ENCODE assay signal across 2 cellular contexts in the genomic region with DNA sequence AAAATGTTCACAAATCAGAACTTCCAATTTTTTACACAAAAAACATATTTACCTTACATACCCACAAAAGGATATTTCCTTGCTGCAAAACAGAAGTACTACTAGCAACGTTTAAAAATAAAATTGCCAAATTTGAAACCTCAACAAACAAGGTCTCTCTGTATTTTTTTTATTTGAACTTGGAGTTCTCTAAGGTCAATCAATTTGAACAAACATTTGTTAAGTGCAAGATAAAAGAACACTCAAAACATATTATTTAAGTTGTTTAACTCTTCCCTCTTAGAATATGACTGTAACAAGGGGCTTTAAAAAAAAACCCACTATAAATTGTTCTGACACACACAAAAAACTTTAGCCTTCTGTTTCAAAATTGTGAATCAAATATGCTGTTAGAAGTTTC.
A peak's percentile ranks its signal among the peaks of the same experiment; 100 is the strongest.
TF ChIP-seq lines count a peak whose summit lies in the region.

No MANE protein-coding gene starts in this region.

TF ChIP-seq in liver, 16 proteins besides CTCF, POLR2A, EP300 and RAD21:
- no peak for TF ChIP-seq FOXA1 (IDR thresholded peaks at IDR 0.05)
- TF ChIP-seq ATF3 (IDR thresholded peaks at IDR 0.05), result no peak
- no peak for TF ChIP-seq NR2F2 (IDR thresholded peaks at IDR 0.05)
- no peak for TF ChIP-seq HNF4G (IDR thresholded peaks at IDR 0.05)
- TF ChIP-seq JUND (IDR thresholded peaks at IDR 0.05), result no peak
- TF ChIP-seq HNF4A (conservative IDR thresholded peaks at IDR 0.05), result peak in 1 of 2 donors; percentile 27
- TF ChIP-seq FOXA2 (IDR thresholded peaks at IDR 0.05), result no peak
- TF ChIP-seq EGR1 (IDR thresholded peaks at IDR 0.05; ENCODE audit: low read depth in 2 of 2), result no peak
- no peak for TF ChIP-seq MAX (IDR thresholded peaks at IDR 0.05)
- TF ChIP-seq RXRA (IDR thresholded peaks at IDR 0.05), result peak; percentile 39 to 58
- TF ChIP-seq SP1 (IDR thresholded peaks at IDR 0.05), result no peak
- TF ChIP-seq TAF1 (conservative IDR thresholded peaks at IDR 0.05), result no peak
- no peak for TF ChIP-seq GABPA (IDR thresholded peaks at IDR 0.05 in 1 of 2, conservative IDR thresholded peaks at IDR 0.05 in 1 of 2)
- no peak for TF ChIP-seq REST (IDR thresholded peaks at IDR 0.05)
- TF ChIP-seq, protein P1, sequence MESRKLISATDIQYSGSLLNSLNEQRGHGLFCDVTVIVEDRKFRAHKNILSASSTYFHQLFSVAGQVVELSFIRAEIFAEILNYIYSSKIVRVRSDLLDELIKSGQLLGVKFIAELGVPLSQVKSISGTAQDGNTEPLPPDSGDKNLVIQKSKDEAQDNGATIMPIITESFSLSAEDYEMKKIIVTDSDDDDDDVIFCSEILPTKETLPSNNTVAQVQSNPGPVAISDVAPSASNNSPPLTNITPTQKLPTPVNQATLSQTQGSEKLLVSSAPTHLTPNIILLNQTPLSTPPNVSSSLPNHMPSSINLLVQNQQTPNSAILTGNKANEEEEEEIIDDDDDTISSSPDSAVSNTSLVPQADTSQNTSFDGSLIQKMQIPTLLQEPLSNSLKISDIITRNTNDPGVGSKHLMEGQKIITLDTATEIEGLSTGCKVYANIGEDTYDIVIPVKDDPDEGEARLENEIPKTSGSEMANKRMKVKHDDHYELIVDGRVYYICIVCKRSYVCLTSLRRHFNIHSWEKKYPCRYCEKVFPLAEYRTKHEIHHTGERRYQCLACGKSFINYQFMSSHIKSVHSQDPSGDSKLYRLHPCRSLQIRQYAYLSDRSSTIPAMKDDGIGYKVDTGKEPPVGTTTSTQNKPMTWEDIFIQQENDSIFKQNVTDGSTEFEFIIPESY (IDR thresholded peaks at IDR 0.05), result no peak
- peak; percentile 9 for TF ChIP-seq YY1 (IDR thresholded peaks at IDR 0.05)

TF ChIP-seq in HepG2, 621 proteins besides CTCF, POLR2A, EP300 and RAD21:
- no peak for TF ChIP-seq YY1 (IDR thresholded peaks at IDR 0.05; ENCODE audit: insufficient read depth, insufficient replicate concordance, low read depth, low read length)
- TF ChIP-seq CEBPB (IDR thresholded peaks at IDR 0.05; ENCODE audit: borderline replicate concordance, low read depth, low read length), result no peak
- no peak for TF ChIP-seq TSC22D2 (CRISPR knock-in tag; IDR thresholded peaks at IDR 0.05; ENCODE audit: borderline replicate concordance)
- TF ChIP-seq ZNF501 (CRISPR knock-in tag; IDR thresholded peaks at IDR 0.05), result no peak
- no peak for TF ChIP-seq ZNF354B (CRISPR knock-in tag; IDR thresholded peaks at IDR 0.05)
- TF ChIP-seq, protein P2, sequence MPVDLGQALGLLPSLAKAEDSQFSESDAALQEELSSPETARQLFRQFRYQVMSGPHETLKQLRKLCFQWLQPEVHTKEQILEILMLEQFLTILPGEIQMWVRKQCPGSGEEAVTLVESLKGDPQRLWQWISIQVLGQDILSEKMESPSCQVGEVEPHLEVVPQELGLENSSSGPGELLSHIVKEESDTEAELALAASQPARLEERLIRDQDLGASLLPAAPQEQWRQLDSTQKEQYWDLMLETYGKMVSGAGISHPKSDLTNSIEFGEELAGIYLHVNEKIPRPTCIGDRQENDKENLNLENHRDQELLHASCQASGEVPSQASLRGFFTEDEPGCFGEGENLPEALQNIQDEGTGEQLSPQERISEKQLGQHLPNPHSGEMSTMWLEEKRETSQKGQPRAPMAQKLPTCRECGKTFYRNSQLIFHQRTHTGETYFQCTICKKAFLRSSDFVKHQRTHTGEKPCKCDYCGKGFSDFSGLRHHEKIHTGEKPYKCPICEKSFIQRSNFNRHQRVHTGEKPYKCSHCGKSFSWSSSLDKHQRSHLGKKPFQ (CRISPR knock-in tag; IDR thresholded peaks at IDR 0.05; ENCODE audit: insufficient replicate concordance), result no peak
- TF ChIP-seq SIN3B (IDR thresholded peaks at IDR 0.05; ENCODE audit: low read length), result no peak
- no peak for TF ChIP-seq TCF7 (IDR thresholded peaks at IDR 0.05; ENCODE audit: low read depth)
- TF ChIP-seq SMARCE1 (IDR thresholded peaks at IDR 0.05; ENCODE audit: borderline replicate concordance), result no peak
- TF ChIP-seq, protein P3, sequence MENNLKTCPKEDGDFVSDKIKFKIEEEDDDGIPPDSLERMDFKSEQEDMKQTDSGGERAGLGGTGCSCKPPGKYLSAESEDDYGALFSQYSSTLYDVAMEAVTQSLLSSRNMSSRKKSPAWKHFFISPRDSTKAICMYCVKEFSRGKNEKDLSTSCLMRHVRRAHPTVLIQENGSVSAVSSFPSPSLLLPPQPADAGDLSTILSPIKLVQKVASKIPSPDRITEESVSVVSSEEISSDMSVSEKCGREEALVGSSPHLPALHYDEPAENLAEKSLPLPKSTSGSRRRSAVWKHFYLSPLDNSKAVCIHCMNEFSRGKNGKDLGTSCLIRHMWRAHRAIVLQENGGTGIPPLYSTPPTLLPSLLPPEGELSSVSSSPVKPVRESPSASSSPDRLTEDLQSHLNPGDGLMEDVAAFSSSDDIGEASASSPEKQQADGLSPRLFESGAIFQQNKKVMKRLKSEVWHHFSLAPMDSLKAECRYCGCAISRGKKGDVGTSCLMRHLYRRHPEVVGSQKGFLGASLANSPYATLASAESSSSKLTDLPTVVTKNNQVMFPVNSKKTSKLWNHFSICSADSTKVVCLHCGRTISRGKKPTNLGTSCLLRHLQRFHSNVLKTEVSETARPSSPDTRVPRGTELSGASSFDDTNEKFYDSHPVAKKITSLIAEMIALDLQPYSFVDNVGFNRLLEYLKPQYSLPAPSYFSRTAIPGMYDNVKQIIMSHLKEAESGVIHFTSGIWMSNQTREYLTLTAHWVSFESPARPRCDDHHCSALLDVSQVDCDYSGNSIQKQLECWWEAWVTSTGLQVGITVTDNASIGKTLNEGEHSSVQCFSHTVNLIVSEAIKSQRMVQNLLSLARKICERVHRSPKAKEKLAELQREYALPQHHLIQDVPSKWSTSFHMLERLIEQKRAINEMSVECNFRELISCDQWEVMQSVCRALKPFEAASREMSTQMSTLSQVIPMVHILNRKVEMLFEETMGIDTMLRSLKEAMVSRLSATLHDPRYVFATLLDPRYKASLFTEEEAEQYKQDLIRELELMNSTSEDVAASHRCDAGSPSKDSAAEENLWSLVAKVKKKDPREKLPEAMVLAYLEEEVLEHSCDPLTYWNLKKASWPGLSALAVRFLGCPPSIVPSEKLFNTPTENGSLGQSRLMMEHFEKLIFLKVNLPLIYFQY (CRISPR knock-in tag; IDR thresholded peaks at IDR 0.05; ENCODE audit: borderline replicate concordance), result no peak
- TF ChIP-seq, protein P4, sequence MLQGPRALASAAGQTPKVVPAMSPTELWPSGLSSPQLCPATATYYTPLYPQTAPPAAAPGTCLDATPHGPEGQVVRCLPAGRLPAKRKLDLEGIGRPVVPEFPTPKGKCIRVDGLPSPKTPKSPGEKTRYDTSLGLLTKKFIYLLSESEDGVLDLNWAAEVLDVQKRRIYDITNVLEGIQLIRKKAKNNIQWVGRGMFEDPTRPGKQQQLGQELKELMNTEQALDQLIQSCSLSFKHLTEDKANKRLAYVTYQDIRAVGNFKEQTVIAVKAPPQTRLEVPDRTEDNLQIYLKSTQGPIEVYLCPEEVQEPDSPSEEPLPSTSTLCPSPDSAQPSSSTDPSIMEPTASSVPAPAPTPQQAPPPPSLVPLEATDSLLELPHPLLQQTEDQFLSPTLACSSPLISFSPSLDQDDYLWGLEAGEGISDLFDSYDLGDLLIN (CRISPR knock-in tag; IDR thresholded peaks at IDR 0.05; ENCODE audit: borderline replicate concordance), result no peak
- no peak for TF ChIP-seq MED8 (CRISPR knock-in tag; IDR thresholded peaks at IDR 0.05; ENCODE audit: insufficient replicate concordance)
- no peak for TF ChIP-seq NONO (IDR thresholded peaks at IDR 0.05)
- TF ChIP-seq NONO (CRISPR knock-in tag; conservative IDR thresholded peaks at IDR 0.05), result no peak
- TF ChIP-seq ZNF576 (CRISPR knock-in tag; IDR thresholded peaks at IDR 0.05), result no peak
- TF ChIP-seq PHF8 (CRISPR knock-in tag; IDR thresholded peaks at IDR 0.05), result no peak
- no peak for TF ChIP-seq PBX2 (CRISPR knock-in tag; IDR thresholded peaks at IDR 0.05)
- TF ChIP-seq, protein P5, sequence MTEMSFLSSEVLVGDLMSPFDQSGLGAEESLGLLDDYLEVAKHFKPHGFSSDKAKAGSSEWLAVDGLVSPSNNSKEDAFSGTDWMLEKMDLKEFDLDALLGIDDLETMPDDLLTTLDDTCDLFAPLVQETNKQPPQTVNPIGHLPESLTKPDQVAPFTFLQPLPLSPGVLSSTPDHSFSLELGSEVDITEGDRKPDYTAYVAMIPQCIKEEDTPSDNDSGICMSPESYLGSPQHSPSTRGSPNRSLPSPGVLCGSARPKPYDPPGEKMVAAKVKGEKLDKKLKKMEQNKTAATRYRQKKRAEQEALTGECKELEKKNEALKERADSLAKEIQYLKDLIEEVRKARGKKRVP (CRISPR knock-in tag; IDR thresholded peaks at IDR 0.05), result no peak
- no peak for TF ChIP-seq ZNF432 (CRISPR knock-in tag; IDR thresholded peaks at IDR 0.05; ENCODE audit: borderline replicate concordance)
